ENCODE assay signal across 1 cellular context in the genomic region with DNA sequence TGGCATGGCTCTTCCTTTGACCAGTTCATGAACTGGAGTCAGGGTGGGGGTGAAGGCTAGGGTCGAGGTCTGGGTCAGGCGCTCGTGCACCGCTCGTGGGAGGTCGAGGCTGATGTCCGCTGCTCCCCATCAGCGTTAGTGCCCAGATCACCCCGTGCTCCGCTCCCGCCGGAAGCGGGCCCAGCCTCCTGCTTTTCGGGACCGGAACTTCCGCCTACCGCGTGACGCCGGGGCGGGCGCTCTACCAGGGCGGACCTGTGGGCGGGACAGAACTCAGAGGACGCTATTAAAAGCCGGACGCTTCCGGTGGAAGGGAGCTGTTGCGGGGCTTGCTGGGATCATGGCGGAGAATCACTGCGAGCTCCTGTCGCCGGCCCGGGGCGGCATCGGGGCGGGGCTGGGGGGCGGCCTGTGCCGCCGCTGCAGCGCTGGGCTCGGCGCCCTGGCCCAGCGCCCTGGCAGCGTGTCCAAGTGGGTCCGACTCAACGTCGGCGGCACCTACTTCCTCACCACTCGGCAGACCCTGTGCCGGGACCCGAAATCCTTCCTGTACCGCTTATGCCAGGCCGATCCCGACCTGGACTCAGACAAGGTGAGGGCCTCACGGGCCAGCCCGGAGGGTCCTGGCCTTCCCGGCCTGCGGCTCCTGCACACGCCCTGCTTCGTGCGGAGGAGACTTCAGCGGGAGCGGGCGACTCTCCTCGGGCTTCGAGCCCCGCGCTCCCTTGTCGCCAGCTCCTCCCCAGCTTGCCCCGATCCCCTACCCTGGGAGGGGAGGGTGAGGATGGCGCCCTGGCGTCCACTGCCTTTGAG.
A peak's percentile ranks its signal among the peaks of the same experiment; 100 is the strongest.
TF ChIP-seq lines count a peak whose summit lies in the region.

A gene with protein sequence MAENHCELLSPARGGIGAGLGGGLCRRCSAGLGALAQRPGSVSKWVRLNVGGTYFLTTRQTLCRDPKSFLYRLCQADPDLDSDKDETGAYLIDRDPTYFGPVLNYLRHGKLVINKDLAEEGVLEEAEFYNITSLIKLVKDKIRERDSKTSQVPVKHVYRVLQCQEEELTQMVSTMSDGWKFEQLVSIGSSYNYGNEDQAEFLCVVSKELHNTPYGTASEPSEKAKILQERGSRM (plus strand): TSS at position 315 of the 813 bp plus-strand sequence. CDS start 26 bp downstream, at position 341.

TF ChIP-seq in H1, 55 proteins besides CTCF, POLR2A, EP300 and RAD21 (continues in another document):
- peak; percentile 43 for TF ChIP-seq NANOG (IDR thresholded peaks at IDR 0.05; ENCODE audit: insufficient read depth, low read depth, low read length, poor library complexity, severe bottlenecking)
- TF ChIP-seq POU5F1 (IDR thresholded peaks at IDR 0.05; ENCODE audit: low read depth, low read length): no peak
- peak; percentile 50 to 57; a peak in 1 of 4 replicates for TF ChIP-seq HDAC2 (IDR thresholded peaks at IDR 0.05; ENCODE audit: borderline replicate concordance in 1 of 2, low read depth in 2 of 2, low read length in 2 of 2)
- 0 out of 2 replicates have a peak, but pooled peaks have one; percentile 49 for TF ChIP-seq RBBP5 (IDR thresholded peaks at IDR 0.05; ENCODE audit: borderline replicate concordance, low read depth, low read length)
- no peak for TF ChIP-seq EZH2 (IDR thresholded peaks at IDR 0.05; ENCODE audit: low read depth, low read length, severe bottlenecking)
- peak; percentile 96 for TF ChIP-seq TAF1 (IDR thresholded peaks at IDR 0.05; ENCODE audit: low read depth, low read length)
- TF ChIP-seq HDAC6 (IDR thresholded peaks at IDR 0.05; ENCODE audit: low read depth, low read length): no peak
- TF ChIP-seq SP2 (IDR thresholded peaks at IDR 0.05; ENCODE audit: low read length): no peak
- peak; percentile 76 for TF ChIP-seq EGR1 (IDR thresholded peaks at IDR 0.05; ENCODE audit: borderline replicate concordance, low read depth, low read length)
- TF ChIP-seq SIN3A (conservative IDR thresholded peaks at IDR 0.05 in 1 of 2, IDR thresholded peaks at IDR 0.05 in 1 of 2; ENCODE audit: low read depth in 1 of 2, low read length in 2 of 2): peak; percentile 89; a peak in 2 of 4 replicates
- no peak; the same call in 1 of the 2 replicates for TF ChIP-seq JUN (IDR thresholded peaks at IDR 0.05; ENCODE audit: low read depth, low read length)
- peak; percentile 74; the same call in 1 of the 2 replicates for TF ChIP-seq POLR2AphosphoS5 (IDR thresholded peaks at IDR 0.05; ENCODE audit: low read depth, low read length)
- no peak for TF ChIP-seq FOSL1 (IDR thresholded peaks at IDR 0.05; ENCODE audit: insufficient read depth, low read depth, low read length)
- TF ChIP-seq CBX5 (IDR thresholded peaks at IDR 0.05; ENCODE audit: low read depth, low read length): no peak
- no peak for TF ChIP-seq CHD1 (IDR thresholded peaks at IDR 0.05; ENCODE audit: low read depth, low read length)
- TF ChIP-seq RFX5 (IDR thresholded peaks at IDR 0.05; ENCODE audit: borderline replicate concordance, low read depth, low read length): no peak
- TF ChIP-seq KDM4A (IDR thresholded peaks at IDR 0.05; ENCODE audit: low read depth, low read length, severe bottlenecking): peak; percentile 54
- TF ChIP-seq TEAD4 (IDR thresholded peaks at IDR 0.05; ENCODE audit: low read depth, low read length): no peak
- peak; percentile 87 for TF ChIP-seq ASH2L (IDR thresholded peaks at IDR 0.05; ENCODE audit: low read length)
- TF ChIP-seq, protein P1, sequence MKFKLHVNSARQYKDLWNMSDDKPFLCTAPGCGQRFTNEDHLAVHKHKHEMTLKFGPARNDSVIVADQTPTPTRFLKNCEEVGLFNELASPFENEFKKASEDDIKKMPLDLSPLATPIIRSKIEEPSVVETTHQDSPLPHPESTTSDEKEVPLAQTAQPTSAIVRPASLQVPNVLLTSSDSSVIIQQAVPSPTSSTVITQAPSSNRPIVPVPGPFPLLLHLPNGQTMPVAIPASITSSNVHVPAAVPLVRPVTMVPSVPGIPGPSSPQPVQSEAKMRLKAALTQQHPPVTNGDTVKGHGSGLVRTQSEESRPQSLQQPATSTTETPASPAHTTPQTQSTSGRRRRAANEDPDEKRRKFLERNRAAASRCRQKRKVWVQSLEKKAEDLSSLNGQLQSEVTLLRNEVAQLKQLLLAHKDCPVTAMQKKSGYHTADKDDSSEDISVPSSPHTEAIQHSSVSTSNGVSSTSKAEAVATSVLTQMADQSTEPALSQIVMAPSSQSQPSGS (IDR thresholded peaks at IDR 0.05; ENCODE audit: low read length): no peak
- TF ChIP-seq BCL11A (IDR thresholded peaks at IDR 0.05; ENCODE audit: low read depth in 2 of 2, low read length in 2 of 2): no peak
- no peak for TF ChIP-seq KDM1A (IDR thresholded peaks at IDR 0.05; ENCODE audit: borderline replicate concordance, low read length)
- TF ChIP-seq BRCA1 (IDR thresholded peaks at IDR 0.05; ENCODE audit: low read depth, low read length): no peak
- TF ChIP-seq SAP30 (IDR thresholded peaks at IDR 0.05; ENCODE audit: insufficient read depth, insufficient replicate concordance, low read length): no peak
- peak; percentile 56; the same call in 1 of the 2 replicates for TF ChIP-seq CHD2 (IDR thresholded peaks at IDR 0.05; ENCODE audit: low read length)
- no peak; the same call in 1 of the 2 replicates for TF ChIP-seq CEBPB (IDR thresholded peaks at IDR 0.05; ENCODE audit: low read depth, low read length)
- TF ChIP-seq, protein P2, sequence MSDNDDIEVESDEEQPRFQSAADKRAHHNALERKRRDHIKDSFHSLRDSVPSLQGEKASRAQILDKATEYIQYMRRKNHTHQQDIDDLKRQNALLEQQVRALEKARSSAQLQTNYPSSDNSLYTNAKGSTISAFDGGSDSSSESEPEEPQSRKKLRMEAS (IDR thresholded peaks at IDR 0.05): peak; percentile 98
- peak; percentile 96 for TF ChIP-seq TBP (IDR thresholded peaks at IDR 0.05; ENCODE audit: low read depth, low read length)
- peak; percentile 46; the same call in 1 of the 2 replicates for TF ChIP-seq SIX5 (IDR thresholded peaks at IDR 0.05; ENCODE audit: low read depth, low read length)
- peak; percentile 62; the same call in 1 of the 2 replicates for TF ChIP-seq SRF (IDR thresholded peaks at IDR 0.05; ENCODE audit: low read depth, low read length)
- TF ChIP-seq KDM5A (IDR thresholded peaks at IDR 0.05; ENCODE audit: low read length): peak; percentile 76
- TF ChIP-seq RXRA (IDR thresholded peaks at IDR 0.05; ENCODE audit: insufficient read depth, low read depth, low read length): peak; percentile 72; the same call in 1 of the 2 replicates
- TF ChIP-seq SP1 (IDR thresholded peaks at IDR 0.05; ENCODE audit: low read depth, low read length): peak; percentile 97
- no peak; the same call in 1 of the 2 replicates for TF ChIP-seq NRF1 (IDR thresholded peaks at IDR 0.05; ENCODE audit: low read depth, low read length)
- no peak for TF ChIP-seq SIRT6 (IDR thresholded peaks at IDR 0.05; ENCODE audit: low read length)
- no peak for TF ChIP-seq RNF2 (IDR thresholded peaks at IDR 0.05; ENCODE audit: borderline replicate concordance, low read depth, low read length, missing control alignments, poor library complexity, severe bottlenecking)
- TF ChIP-seq, protein P3, sequence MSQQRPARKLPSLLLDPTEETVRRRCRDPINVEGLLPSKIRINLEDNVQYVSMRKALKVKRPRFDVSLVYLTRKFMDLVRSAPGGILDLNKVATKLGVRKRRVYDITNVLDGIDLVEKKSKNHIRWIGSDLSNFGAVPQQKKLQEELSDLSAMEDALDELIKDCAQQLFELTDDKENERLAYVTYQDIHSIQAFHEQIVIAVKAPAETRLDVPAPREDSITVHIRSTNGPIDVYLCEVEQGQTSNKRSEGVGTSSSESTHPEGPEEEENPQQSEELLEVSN (IDR thresholded peaks at IDR 0.05): peak; percentile 95
- no peak for TF ChIP-seq CTBP2 (IDR thresholded peaks at IDR 0.05; ENCODE audit: borderline replicate concordance, insufficient read depth, insufficient read length, low read length)
- peak; percentile 88 for TF ChIP-seq PHF8 (conservative IDR thresholded peaks at IDR 0.05; ENCODE audit: low read depth, low read length)
- TF ChIP-seq MAFK (IDR thresholded peaks at IDR 0.05; ENCODE audit: low read depth, low read length): no peak
- TF ChIP-seq GTF2F1 (IDR thresholded peaks at IDR 0.05; ENCODE audit: borderline replicate concordance, low read depth, low read length): peak; percentile 81
- peak; percentile 85 for TF ChIP-seq TAF7 (optimal IDR thresholded peaks at IDR 0.05; ENCODE audit: borderline replicate concordance, low read depth, low read length)
- TF ChIP-seq CREB1 (IDR thresholded peaks at IDR 0.05): peak; percentile 90
- TF ChIP-seq GABPA (IDR thresholded peaks at IDR 0.05; ENCODE audit: borderline replicate concordance, insufficient read depth, low read length): peak; percentile 100
- TF ChIP-seq, protein P4, sequence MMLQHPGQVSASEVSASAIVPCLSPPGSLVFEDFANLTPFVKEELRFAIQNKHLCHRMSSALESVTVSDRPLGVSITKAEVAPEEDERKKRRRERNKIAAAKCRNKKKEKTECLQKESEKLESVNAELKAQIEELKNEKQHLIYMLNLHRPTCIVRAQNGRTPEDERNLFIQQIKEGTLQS (IDR thresholded peaks at IDR 0.05; ENCODE audit: insufficient read depth, low read depth, low read length): 0 out of 2 replicates have a peak, but pooled peaks have one; percentile 44
- TF ChIP-seq BACH1 (IDR thresholded peaks at IDR 0.05; ENCODE audit: low read length): no peak
- TF ChIP-seq JUND (IDR thresholded peaks at IDR 0.05; ENCODE audit: low read length): no peak; the same call in 1 of the 2 replicates
- TF ChIP-seq YY1 (IDR thresholded peaks at IDR 0.05; ENCODE audit: low read depth, low read length): peak; percentile 94
- TF ChIP-seq, protein P5, sequence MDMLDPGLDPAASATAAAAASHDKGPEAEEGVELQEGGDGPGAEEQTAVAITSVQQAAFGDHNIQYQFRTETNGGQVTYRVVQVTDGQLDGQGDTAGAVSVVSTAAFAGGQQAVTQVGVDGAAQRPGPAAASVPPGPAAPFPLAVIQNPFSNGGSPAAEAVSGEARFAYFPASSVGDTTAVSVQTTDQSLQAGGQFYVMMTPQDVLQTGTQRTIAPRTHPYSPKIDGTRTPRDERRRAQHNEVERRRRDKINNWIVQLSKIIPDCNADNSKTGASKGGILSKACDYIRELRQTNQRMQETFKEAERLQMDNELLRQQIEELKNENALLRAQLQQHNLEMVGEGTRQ (IDR thresholded peaks at IDR 0.05; ENCODE audit: low read length): peak; percentile 78
- TF ChIP-seq TCF12 (IDR thresholded peaks at IDR 0.05; ENCODE audit: low read depth, low read length): 0 out of 2 replicates have a peak, but pooled peaks have one; percentile 56
- TF ChIP-seq CBX8 (IDR thresholded peaks at IDR 0.05; ENCODE audit: borderline replicate concordance, low read depth, low read length): no peak
